In the genomic region with DNA sequence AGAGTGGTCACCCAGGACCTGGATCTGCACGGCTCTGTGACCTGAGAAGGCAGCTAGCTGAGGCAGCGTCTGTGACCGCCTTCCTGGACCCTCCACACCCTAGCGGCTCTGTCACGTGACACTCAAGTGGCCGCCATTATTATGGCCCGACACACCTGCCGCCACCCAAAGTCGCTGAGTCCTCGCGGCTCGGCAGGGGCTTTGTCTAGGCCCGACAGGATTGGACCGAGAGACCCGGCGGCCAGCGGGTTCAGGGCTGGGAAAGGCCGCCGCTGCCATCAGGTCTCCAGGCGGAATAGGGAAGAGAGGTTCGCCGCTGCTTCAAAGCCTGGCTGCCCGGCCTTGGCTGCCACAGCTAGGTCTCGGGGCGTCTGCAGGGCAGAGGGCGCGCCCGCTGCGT, we compare ENCODE assay signal across 1 cellular context.
TF ChIP-seq lines count a peak whose summit lies in the region.

No MANE protein-coding gene starts in this region.

TF ChIP-seq in K562, 482 proteins besides CTCF, POLR2A, EP300 and RAD21 (continued from another document):
- TF ChIP-seq, protein P1, sequence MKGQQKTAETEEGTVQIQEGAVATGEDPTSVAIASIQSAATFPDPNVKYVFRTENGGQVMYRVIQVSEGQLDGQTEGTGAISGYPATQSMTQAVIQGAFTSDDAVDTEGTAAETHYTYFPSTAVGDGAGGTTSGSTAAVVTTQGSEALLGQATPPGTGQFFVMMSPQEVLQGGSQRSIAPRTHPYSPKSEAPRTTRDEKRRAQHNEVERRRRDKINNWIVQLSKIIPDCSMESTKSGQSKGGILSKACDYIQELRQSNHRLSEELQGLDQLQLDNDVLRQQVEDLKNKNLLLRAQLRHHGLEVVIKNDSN (CRISPR knock-in tag; IDR thresholded peaks at IDR 0.05) = peak; percentile 64
- TF ChIP-seq ZNF12 (CRISPR knock-in tag; IDR thresholded peaks at IDR 0.05) (peak; percentile 47; the same call in 1 of the 2 replicates), ETV1 (tag; conservative IDR thresholded peaks at IDR 0.05; ENCODE audit: low read depth) (no peak), ERF (CRISPR knock-in tag; IDR thresholded peaks at IDR 0.05) (0 out of 2 replicates have a peak, but pooled peaks have one; percentile 56), ZNF445 (CRISPR knock-in tag; IDR thresholded peaks at IDR 0.05; ENCODE audit: low read depth) (no peak), TOE1 (IDR thresholded peaks at IDR 0.05; ENCODE audit: borderline replicate concordance) (peak; percentile 25; the same call in 1 of the 2 replicates), TOE1 (CRISPR knock-in tag; IDR thresholded peaks at IDR 0.05; ENCODE audit: borderline replicate concordance, low read depth) (no peak), YY1 (IDR thresholded peaks at IDR 0.05; ENCODE audit: borderline replicate concordance in 1 of 3, control insufficient read depth in 1 of 3, extremely low read depth in 1 of 3, insufficient read depth in 3 of 3, insufficient read length in 1 of 3, insufficient replicate concordance in 2 of 3, low read depth in 1 of 3, low read length in 2 of 3) (peak in 1 of 3 experiments; percentile 19), PHF21A (IDR thresholded peaks at IDR 0.05; ENCODE audit: borderline replicate concordance, low read depth) (no peak), BMI1 (IDR thresholded peaks at IDR 0.05; ENCODE audit: low read length) (no peak), SMAD4 (CRISPR knock-in tag; conservative IDR thresholded peaks at IDR 0.05) (0 out of 2 replicates have a peak, but pooled peaks have one; percentile 37), DMBX1 (CRISPR knock-in tag; IDR thresholded peaks at IDR 0.05; ENCODE audit: borderline replicate concordance) (peak; percentile 26; the same call in 1 of the 2 replicates), RAD51 (IDR thresholded peaks at IDR 0.05; ENCODE audit: borderline replicate concordance, low read depth) (peak; percentile 74), RBFOX2 (IDR thresholded peaks at IDR 0.05; ENCODE audit: low read depth, low read length) (0 out of 2 replicates have a peak, but pooled peaks have one; percentile 23), ZNF644 (tag; IDR thresholded peaks at IDR 0.05; ENCODE audit: low read depth) (no peak), ZFX (CRISPR knock-in tag; IDR thresholded peaks at IDR 0.05) (peak; percentile 45; the same call in 1 of the 2 replicates), TAF1 (IDR thresholded peaks at IDR 0.05; ENCODE audit: control insufficient read depth, extremely low read depth, insufficient read depth, low read length, severe bottlenecking) (no peak), KDM1A (IDR thresholded peaks at IDR 0.05) (no peak), KLF10 (CRISPR knock-in tag; IDR thresholded peaks at IDR 0.05) (no peak), MEF2A (IDR thresholded peaks at IDR 0.05; ENCODE audit: control insufficient read depth, low read depth, low read length) (no peak), CXXC5 (CRISPR knock-in tag; IDR thresholded peaks at IDR 0.05) (peak; percentile 57), ZBTB17 (CRISPR knock-in tag; IDR thresholded peaks at IDR 0.05) (no peak)
- TF ChIP-seq, protein P2, sequence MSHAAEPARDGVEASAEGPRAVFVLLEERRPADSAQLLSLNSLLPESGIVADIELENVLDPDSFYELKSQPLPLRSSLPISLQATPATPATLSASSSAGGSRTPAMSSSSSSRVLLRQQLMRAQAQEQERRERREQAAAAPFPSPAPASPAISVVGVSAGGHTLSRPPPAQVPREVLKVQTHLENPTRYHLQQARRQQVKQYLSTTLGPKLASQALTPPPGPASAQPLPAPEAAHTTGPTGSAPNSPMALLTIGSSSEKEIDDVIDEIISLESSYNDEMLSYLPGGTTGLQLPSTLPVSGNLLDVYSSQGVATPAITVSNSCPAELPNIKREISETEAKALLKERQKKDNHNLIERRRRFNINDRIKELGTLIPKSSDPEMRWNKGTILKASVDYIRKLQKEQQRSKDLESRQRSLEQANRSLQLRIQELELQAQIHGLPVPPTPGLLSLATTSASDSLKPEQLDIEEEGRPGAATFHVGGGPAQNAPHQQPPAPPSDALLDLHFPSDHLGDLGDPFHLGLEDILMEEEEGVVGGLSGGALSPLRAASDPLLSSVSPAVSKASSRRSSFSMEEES (CRISPR knock-in tag; IDR thresholded peaks at IDR 0.05) = peak; percentile 92
- TF ChIP-seq, protein P3, sequence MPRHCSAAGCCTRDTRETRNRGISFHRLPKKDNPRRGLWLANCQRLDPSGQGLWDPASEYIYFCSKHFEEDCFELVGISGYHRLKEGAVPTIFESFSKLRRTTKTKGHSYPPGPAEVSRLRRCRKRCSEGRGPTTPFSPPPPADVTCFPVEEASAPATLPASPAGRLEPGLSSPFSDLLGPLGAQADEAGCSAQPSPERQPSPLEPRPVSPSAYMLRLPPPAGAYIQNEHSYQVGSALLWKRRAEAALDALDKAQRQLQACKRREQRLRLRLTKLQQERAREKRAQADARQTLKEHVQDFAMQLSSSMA (CRISPR knock-in tag; IDR thresholded peaks at IDR 0.05) = no peak
- TF ChIP-seq, protein P4, sequence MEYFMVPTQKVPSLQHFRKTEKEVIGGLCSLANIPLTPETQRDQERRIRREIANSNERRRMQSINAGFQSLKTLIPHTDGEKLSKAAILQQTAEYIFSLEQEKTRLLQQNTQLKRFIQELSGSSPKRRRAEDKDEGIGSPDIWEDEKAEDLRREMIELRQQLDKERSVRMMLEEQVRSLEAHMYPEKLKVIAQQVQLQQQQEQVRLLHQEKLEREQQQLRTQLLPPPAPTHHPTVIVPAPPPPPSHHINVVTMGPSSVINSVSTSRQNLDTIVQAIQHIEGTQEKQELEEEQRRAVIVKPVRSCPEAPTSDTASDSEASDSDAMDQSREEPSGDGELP (CRISPR knock-in tag; IDR thresholded peaks at IDR 0.05; ENCODE audit: borderline replicate concordance) = no peak
- TF ChIP-seq, protein P5, sequence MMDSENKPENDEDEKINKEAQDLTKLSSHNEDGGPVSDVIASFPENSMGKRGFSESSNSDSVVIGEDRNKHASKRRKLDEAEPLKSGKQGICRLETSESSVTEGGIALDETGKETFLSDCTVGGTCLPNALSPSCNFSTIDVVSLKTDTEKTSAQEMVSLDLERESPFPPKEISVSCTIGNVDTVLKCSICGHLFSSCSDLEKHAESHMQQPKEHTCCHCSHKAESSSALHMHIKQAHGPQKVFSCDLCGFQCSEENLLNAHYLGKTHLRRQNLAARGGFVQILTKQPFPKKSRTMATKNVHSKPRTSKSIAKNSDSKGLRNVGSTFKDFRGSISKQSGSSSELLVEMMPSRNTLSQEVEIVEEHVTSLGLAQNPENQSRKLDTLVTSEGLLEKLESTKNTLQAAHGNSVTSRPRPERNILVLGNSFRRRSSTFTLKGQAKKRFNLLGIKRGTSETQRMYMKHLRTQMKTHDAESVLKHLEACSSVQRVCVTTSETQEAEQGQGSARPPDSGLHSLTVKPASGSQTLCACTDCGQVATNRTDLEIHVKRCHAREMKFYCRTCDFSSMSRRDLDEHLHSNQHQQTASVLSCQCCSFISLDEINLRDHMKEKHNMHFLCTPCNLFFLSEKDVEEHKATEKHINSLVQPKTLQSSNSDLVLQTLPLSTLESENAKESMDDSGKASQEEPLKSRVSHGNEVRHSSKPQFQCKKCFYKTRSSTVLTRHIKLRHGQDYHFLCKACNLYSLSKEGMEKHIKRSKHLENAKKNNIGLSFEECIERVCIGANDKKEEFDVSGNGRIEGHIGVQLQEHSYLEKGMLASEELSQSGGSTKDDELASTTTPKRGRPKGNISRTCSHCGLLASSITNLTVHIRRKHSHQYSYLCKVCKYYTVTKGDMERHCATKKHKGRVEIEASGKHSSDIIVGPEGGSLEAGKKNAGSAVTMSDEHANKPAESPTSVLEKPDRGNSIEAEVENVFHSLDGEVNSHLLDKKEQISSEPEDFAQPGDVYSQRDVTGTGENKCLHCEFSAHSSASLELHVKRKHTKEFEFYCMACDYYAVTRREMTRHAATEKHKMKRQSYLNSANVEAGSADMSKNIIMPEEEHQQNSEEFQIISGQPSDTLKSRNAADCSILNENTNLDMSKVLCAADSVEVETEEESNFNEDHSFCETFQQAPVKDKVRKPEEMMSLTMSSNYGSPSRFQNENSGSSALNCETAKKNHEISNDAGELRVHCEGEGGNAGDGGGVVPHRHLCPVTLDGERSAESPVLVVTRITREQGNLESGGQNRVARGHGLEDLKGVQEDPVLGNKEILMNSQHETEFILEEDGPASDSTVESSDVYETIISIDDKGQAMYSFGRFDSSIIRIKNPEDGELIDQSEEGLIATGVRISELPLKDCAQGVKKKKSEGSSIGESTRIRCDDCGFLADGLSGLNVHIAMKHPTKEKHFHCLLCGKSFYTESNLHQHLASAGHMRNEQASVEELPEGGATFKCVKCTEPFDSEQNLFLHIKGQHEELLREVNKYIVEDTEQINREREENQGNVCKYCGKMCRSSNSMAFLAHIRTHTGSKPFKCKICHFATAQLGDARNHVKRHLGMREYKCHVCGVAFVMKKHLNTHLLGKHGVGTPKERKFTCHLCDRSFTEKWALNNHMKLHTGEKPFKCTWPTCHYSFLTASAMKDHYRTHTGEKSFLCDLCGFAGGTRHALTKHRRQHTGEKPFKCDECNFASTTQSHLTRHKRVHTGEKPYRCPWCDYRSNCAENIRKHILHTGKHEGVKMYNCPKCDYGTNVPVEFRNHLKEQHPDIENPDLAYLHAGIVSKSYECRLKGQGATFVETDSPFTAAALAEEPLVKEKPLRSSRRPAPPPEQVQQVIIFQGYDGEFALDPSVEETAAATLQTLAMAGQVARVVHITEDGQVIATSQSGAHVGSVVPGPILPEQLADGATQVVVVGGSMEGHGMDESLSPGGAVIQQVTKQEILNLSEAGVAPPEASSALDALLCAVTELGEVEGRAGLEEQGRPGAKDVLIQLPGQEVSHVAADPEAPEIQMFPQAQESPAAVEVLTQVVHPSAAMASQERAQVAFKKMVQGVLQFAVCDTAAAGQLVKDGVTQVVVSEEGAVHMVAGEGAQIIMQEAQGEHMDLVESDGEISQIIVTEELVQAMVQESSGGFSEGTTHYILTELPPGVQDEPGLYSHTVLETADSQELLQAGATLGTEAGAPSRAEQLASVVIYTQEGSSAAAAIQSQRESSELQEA (IDR thresholded peaks at IDR 0.05; ENCODE audit: low read depth) = no peak
- TF ChIP-seq, protein P6, sequence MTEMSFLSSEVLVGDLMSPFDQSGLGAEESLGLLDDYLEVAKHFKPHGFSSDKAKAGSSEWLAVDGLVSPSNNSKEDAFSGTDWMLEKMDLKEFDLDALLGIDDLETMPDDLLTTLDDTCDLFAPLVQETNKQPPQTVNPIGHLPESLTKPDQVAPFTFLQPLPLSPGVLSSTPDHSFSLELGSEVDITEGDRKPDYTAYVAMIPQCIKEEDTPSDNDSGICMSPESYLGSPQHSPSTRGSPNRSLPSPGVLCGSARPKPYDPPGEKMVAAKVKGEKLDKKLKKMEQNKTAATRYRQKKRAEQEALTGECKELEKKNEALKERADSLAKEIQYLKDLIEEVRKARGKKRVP (CRISPR knock-in tag; IDR thresholded peaks at IDR 0.05) = no peak
- TF ChIP-seq, protein P7, sequence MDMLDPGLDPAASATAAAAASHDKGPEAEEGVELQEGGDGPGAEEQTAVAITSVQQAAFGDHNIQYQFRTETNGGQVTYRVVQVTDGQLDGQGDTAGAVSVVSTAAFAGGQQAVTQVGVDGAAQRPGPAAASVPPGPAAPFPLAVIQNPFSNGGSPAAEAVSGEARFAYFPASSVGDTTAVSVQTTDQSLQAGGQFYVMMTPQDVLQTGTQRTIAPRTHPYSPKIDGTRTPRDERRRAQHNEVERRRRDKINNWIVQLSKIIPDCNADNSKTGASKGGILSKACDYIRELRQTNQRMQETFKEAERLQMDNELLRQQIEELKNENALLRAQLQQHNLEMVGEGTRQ (CRISPR knock-in tag; IDR thresholded peaks at IDR 0.05) = peak; percentile 70
- TF ChIP-seq, protein P8, sequence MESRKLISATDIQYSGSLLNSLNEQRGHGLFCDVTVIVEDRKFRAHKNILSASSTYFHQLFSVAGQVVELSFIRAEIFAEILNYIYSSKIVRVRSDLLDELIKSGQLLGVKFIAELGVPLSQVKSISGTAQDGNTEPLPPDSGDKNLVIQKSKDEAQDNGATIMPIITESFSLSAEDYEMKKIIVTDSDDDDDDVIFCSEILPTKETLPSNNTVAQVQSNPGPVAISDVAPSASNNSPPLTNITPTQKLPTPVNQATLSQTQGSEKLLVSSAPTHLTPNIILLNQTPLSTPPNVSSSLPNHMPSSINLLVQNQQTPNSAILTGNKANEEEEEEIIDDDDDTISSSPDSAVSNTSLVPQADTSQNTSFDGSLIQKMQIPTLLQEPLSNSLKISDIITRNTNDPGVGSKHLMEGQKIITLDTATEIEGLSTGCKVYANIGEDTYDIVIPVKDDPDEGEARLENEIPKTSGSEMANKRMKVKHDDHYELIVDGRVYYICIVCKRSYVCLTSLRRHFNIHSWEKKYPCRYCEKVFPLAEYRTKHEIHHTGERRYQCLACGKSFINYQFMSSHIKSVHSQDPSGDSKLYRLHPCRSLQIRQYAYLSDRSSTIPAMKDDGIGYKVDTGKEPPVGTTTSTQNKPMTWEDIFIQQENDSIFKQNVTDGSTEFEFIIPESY (CRISPR knock-in tag; IDR thresholded peaks at IDR 0.05) = 0 out of 2 replicates have a peak, but pooled peaks have one; percentile 38
- TF ChIP-seq, protein P9, sequence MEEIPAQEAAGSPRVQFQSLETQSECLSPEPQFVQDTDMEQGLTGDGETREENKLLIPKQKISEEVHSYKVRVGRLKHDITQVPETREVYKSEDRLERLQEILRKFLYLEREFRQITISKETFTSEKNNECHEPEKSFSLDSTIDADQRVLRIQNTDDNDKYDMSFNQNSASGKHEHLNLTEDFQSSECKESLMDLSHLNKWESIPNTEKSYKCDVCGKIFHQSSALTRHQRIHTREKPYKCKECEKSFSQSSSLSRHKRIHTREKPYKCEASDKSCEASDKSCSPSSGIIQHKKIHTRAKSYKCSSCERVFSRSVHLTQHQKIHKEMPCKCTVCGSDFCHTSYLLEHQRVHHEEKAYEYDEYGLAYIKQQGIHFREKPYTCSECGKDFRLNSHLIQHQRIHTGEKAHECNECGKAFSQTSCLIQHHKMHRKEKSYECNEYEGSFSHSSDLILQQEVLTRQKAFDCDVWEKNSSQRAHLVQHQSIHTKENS (CRISPR knock-in tag; IDR thresholded peaks at IDR 0.05) = no peak
